Comparison of ENCODE assay signal across 17 cellular contexts in the genomic region with DNA sequence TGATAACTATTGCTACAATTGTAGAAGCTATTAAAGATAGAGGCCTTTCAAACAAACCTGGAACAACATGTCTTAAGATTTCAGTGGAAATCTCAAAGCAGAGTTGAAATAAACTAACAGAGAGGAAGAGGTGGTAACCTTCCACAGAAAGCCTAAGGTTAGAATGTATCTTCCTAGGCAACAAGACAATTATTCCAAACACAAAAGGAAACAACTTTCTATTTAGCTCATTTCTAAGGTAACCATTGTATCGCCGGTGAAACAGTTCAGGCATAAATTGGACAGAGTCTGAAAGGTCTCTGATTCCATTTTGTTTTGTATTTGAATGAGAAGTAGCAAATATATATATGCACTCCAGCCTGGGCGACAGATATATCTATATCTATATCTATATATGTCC.
"Had no signal": no experiment of that assay in that cellular context is flagged by ENCODE, and none has a peak within 500 bp of the region (broad histone marks: within the 10 kb centered on the region; RNA-seq: fewer than 3 reads in every experiment).

No MANE protein-coding gene starts in this region.

- ATAC-seq: body of pancreas; natural killer cell treated with Interleukin-12 subunit alpha and Interleukin-12 subunit beta and Interleukin-15 and Interleukin-18, amount 100 ng/mL, for 72 hours; stimulated activated naive CD8-positive, alpha-beta T cell treated with anti-CD3 and anti-CD28 coated beads, Interleukin-15, Interleukin-2, amounts not matched to agents 100 U/mL and 50 U/mL, for 24 hours had no signal

- H3K27ac ChIP-seq: body of pancreas, colonic mucosa, esophagus squamous epithelium, right atrium auricular region, skin epidermis, transverse colon had no signal

- H3K36me3 ChIP-seq: colonic mucosa, esophagus squamous epithelium, right atrium auricular region, transverse colon had no signal

- H3K9me3 ChIP-seq: body of pancreas, colonic mucosa, esophagus squamous epithelium, right atrium auricular region, transverse colon had no signal

- H3K4me1 ChIP-seq: body of pancreas, colonic mucosa, esophagus squamous epithelium, right atrium auricular region, transverse colon had no signal

- H3K4me3 ChIP-seq: body of pancreas, colonic mucosa, esophagus squamous epithelium, right atrium auricular region, skin epidermis, transverse colon had no signal

- DNase-seq: activated CD4-positive, alpha-beta T cell treated with anti-CD3 and anti-CD28 coated beads, Interleukin-2, amount 10 ng/mL, durations not matched to agents 24 days and 14 days; activated CD4-positive, CD25-positive, alpha-beta regulatory T cell; activated CD8-positive, alpha-beta memory T cell treated with anti-CD3 and anti-CD28 coated beads for 24 hours; activated naive CD8-positive, alpha-beta T cell treated with anti-CD3 and anti-CD28 coated beads for 36 hours; amygdala; body of pancreas; central memory CD4-positive, alpha-beta T cell; colonic mucosa; esophagus squamous epithelium; posterior cingulate gyrus; stimulated activated CD4-positive, alpha-beta T cell treated with anti-CD3 and anti-CD28 coated beads, Interleukin-15, amount 100 ng/mL, for 24 hours; stimulated activated CD4-positive, alpha-beta T cell treated with anti-CD3 and anti-CD28 coated beads, Interleukin-4, amount 100 ng/mL, for 24 hours; stimulated activated naive CD8-positive, alpha-beta T cell treated with anti-CD3 and anti-CD28 coated beads, Interleukin-15, Interleukin-2, amounts not matched to agents 100 U/mL and 50 U/mL, for 24 hours; transverse colon had no signal

- H3K27me3 ChIP-seq: body of pancreas, colonic mucosa, esophagus squamous epithelium, right atrium auricular region, transverse colon had no signal
